12 cellular contexts compared by ENCODE assay signal in the genomic region with DNA sequence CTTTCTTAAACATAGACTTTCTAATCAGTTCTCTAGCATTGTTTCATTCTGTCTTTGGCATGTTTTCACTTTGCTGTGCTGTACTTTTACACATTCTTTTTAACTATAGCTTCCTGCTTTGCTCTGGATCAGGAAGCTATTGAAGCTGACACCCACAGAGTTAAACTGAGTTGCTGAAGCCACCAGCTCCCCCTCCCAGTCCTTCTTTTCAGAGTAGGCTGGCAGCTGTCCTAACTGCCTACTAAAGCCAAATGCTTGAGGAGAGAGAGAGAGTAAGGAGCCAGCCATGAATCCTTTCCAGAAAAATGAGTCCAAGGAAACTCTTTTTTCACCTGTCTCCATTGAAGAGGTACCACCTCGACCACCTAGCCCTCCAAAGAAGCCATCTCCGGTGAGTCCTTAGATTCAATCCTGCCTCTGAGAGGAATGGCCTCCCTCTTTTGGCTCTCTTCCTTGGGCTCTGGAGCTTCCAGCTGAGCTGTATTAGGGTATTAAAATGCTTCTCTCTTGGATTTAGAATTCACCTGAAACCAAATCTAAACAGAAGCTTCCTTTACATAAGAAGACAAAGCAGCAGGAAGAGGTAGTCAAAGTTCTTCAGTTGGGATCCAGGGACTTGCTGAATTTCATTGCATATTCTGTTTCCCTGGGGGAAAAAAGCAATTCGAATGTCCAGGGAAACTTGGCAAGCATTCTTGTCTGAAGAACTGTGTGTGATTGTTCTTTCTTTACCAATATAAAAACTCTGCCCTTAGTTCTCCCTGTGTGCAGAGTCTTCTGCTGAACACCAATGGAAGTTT. TPM values are rescaled to one million over a fixed set of nuclear protein-coding genes. Genes with fewer than 3 reads are reported as not detected.
A peak's percentile ranks its signal among the peaks of the same experiment; 100 is the strongest.
DNase-seq lines count a peak whose midpoint lies in the region; ATAC-seq and TF ChIP-seq lines count a peak whose summit lies in the region.
"Had no signal": no experiment of that assay in that cellular context is flagged by ENCODE, and none has a peak within 500 bp of the region (broad histone marks: within the 10 kb centered on the region; RNA-seq: fewer than 3 reads in every experiment).

A gene with protein sequence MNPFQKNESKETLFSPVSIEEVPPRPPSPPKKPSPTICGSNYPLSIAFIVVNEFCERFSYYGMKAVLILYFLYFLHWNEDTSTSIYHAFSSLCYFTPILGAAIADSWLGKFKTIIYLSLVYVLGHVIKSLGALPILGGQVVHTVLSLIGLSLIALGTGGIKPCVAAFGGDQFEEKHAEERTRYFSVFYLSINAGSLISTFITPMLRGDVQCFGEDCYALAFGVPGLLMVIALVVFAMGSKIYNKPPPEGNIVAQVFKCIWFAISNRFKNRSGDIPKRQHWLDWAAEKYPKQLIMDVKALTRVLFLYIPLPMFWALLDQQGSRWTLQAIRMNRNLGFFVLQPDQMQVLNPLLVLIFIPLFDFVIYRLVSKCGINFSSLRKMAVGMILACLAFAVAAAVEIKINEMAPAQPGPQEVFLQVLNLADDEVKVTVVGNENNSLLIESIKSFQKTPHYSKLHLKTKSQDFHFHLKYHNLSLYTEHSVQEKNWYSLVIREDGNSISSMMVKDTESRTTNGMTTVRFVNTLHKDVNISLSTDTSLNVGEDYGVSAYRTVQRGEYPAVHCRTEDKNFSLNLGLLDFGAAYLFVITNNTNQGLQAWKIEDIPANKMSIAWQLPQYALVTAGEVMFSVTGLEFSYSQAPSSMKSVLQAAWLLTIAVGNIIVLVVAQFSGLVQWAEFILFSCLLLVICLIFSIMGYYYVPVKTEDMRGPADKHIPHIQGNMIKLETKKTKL (plus strand): TSS at position 211 of the 800 bp plus-strand sequence. CDS start 76 bp downstream, at position 287.

- no peaks in the 10 kb centered on the region for H3K27me3 Mint-ChIP-seq in endothelial cell (ENCODE audit: unreplicated experiment)

- H3K4me3 ChIP-seq in HUES48 (ENCODE audit: low read depth, low read length): peak within 1 kb of the TSS; percentile 51
- H3K4me3 ChIP-seq in rectal smooth muscle tissue (ENCODE audit: low read length): peak within 1 kb of the TSS; percentile 19
- H3K4me3 ChIP-seq: colonic mucosa had no signal

- no peaks in the 10 kb centered on the region for H3K9me3 ChIP-seq in HUES48 (ENCODE audit: control insufficient read depth, insufficient read depth, low read length)
- H3K9me3 ChIP-seq: colonic mucosa, SK-N-SH had no signal

- peaks cover 10% of the 10 kb centered on the region for H3K4me1 Mint-ChIP-seq in endothelial cell (ENCODE audit: unreplicated experiment)

- H3K9ac ChIP-seq in HUES48 (ENCODE audit: low read depth, low read length): peak within 1 kb of the TSS; percentile 74
- H3K9ac ChIP-seq in rectal smooth muscle tissue (ENCODE audit: low read length): no peak within 1 kb of the TSS
- H3K9ac ChIP-seq: SK-N-SH had no signal

- peak within 1 kb of the TSS; percentile 87 for H3K27ac ChIP-seq in HUES48 (ENCODE audit: low read depth, low read length)
- H3K27ac ChIP-seq in rectal smooth muscle tissue (ENCODE audit: low read depth, low read length): no peak within 1 kb of the TSS
- H3K27ac ChIP-seq: colonic mucosa had no signal

- no peak within 1 kb of the TSS for H3K27ac Mint-ChIP-seq in endothelial cell (ENCODE audit: unreplicated experiment)

- DNase-seq in cerebellar cortex (ENCODE audit: low spot score) (peak; percentile 20), iPS-NIHi11 (ENCODE audit: low spot score) (peak; percentile 25), endothelial cell (ENCODE audit: low spot score) (no peak)
- no peak for DNase-seq in stimulated activated CD4-positive, alpha-beta T cell treated with anti-CD3 and anti-CD28 coated beads, Interleukin-1b, Interleukin-23, amount 100 ng/mL, for 48 hours
- DNase-seq in stimulated activated naive CD8-positive, alpha-beta T cell treated with anti-CD3 and anti-CD28 coated beads, Interleukin-15, Interleukin-2, amounts not matched to agents 100 U/mL and 50 U/mL, for 24 hours: no peak
- DNase-seq: colonic mucosa, islet precursor cell, NCI-H2107, SK-N-SH had no signal

- H3K36me3 Mint-ChIP-seq in endothelial cell (ENCODE audit: low read depth, unreplicated experiment): peaks cover 8% of the 10 kb centered on the region

- H3K27me3 ChIP-seq in HUES48 (ENCODE audit: control insufficient read depth, insufficient read depth, low read length): no peaks in the 10 kb centered on the region
- no peaks in the 10 kb centered on the region for H3K27me3 ChIP-seq in rectal smooth muscle tissue (ENCODE audit: control insufficient read depth, insufficient read depth, low read length)
- H3K27me3 ChIP-seq: colonic mucosa had no signal

- no peak for TF ChIP-seq CTCF in endothelial cell (IDR thresholded peaks at IDR 0.05; ENCODE audit: unreplicated experiment)

- H3K36me3 ChIP-seq in HUES48 (ENCODE audit: control insufficient read depth, insufficient read depth, low read length) (no peaks in the 10 kb centered on the region), rectal smooth muscle tissue (ENCODE audit: control insufficient read depth, insufficient read depth, low read length) (no peaks in the 10 kb centered on the region)
- H3K36me3 ChIP-seq: colonic mucosa had no signal

- ATAC-seq in stimulated activated naive CD8-positive, alpha-beta T cell treated with anti-CD3 and anti-CD28 coated beads, Interleukin-15, Interleukin-2, amounts not matched to agents 100 U/mL and 50 U/mL, for 24 hours: no peak
- no peak for ATAC-seq in GM21723 (IDR thresholded peaks at IDR 0.05; ENCODE audit: unreplicated experiment)

- peaks cover 30% of the 10 kb centered on the region for H3K4me1 ChIP-seq in HUES48 (ENCODE audit: control insufficient read depth, insufficient read depth, low read length)
- H3K4me1 ChIP-seq in rectal smooth muscle tissue (ENCODE audit: control insufficient read depth, insufficient read depth, low read length): peaks cover 2% of the 10 kb centered on the region
- H3K4me1 ChIP-seq: colonic mucosa had no signal

- no peaks in the 10 kb centered on the region for H3K9me3 Mint-ChIP-seq in endothelial cell (ENCODE audit: unreplicated experiment)

- H3K4me3 Mint-ChIP-seq in endothelial cell (ENCODE audit: unreplicated experiment): no peak within 1 kb of the TSS

RNA-seq across cellular contexts. Expression of the gene that starts here (rescaled TPM):
- total RNA-seq in endothelial cell (ENCODE audit: unreplicated experiment): 4.9 TPM

Comparison
In these comparisons a context has a peak if more than half of its experiments do, and no peak if none do; other contexts are left out.
1. DNase-seq: peak in cerebellar cortex (single experiment) and iPS-NIHi11 (single experiment); none in stimulated activated CD4-positive, alpha-beta T cell treated with anti-CD3 and anti-CD28 coated beads, Interleukin-1b, Interleukin-23, amount 100 ng/mL, for 48 hours (single experiment), endothelial cell (single experiment) and stimulated activated naive CD8-positive, alpha-beta T cell treated with anti-CD3 and anti-CD28 coated beads, Interleukin-15, Interleukin-2, amounts not matched to agents 100 U/mL and 50 U/mL, for 24 hours (single experiment).